8 cellular contexts compared by ENCODE assay signal in genomic region chr1:248839168-248839555, GRCh38. TPM values are rescaled to one million over a fixed set of nuclear protein-coding genes. Genes with fewer than 3 reads are reported as not detected.
DNase-seq lines count a peak whose midpoint lies in the region; ATAC-seq and TF ChIP-seq lines count a peak whose summit lies in the region.

No MANE protein-coding gene starts in this region.

- WGBS in mesodermal cell (ENCODE audit: insufficient coverage in 2 of 2), 2 experiments, result 7 to 15% methylated on average over 6 of the region's 10 CpGs

- H3K36me3 ChIP-seq in right atrium auricular region (no peaks in the 10 kb centered on the region), mesodermal cell (ENCODE audit: control insufficient read depth, insufficient read depth, low read length) (peaks cover 6% of the 10 kb centered on the region), vagina (no peaks in the 10 kb centered on the region)

- no peaks in the 10 kb centered on the region for H3K27me3 Mint-ChIP-seq in MCF 10A (ENCODE audit: insufficient read depth, unreplicated experiment)

- TSS peak; percentile 33 for BruUV-seq in MCF 10A (replicated peaks; lab: Mats Ljungman, UMichigan)

- no peak overlapping the region for H3K27ac Mint-ChIP-seq in MCF 10A (ENCODE audit: low read depth, unreplicated experiment)

- H3K4me1 ChIP-seq in right atrium auricular region, result peaks cover 0 to 54% of the 10 kb centered on the region in 2 donors
- peaks cover 11% of the 10 kb centered on the region for H3K4me1 ChIP-seq in mesodermal cell (ENCODE audit: control insufficient read depth, insufficient read depth, low read length, poor library complexity, severe bottlenecking)
- peaks cover 47% of the 10 kb centered on the region for H3K4me1 ChIP-seq in vagina

- intact Hi-C loops in Right ventricle myocardium superior (cut with DNase I), result loop anchor here (2.0 kb wide), 1 partner anchor 20 kb away; the partner anchor contains the start of gene ZNF692
- intact Hi-C loops in MCF 10A (cut with micrococcal nuclease), result no loop called here
- intact Hi-C loops in vagina (cut with DNase I), result no loop called here

- no peak for TF ChIP-seq CTCF in right atrium auricular region (IDR thresholded peaks at IDR 0.05)
- TF ChIP-seq CTCF in MCF 10A (IDR thresholded peaks at IDR 0.05; ENCODE audit: unreplicated experiment), result no peak
- no peak for TF ChIP-seq CTCF in vagina (IDR thresholded peaks at IDR 0.05)

- no peak for TF ChIP-seq POLR2A in vagina (IDR thresholded peaks at IDR 0.05)

- H3K4me1 Mint-ChIP-seq in MCF 10A (ENCODE audit: insufficient read depth, unreplicated experiment), result peaks cover 20% of the 10 kb centered on the region

- H3K4me3 ChIP-seq in right atrium auricular region (peak overlapping the region; percentile 94 to 96), mesodermal cell (ENCODE audit: extremely low read depth, insufficient read depth, low read length, poor library complexity, severe bottlenecking) (peak overlapping the region; percentile 73), vagina (peak overlapping the region; percentile 87 to 88)

- POLR2A ChIA-PET in MCF 10A (lab: Yijun Ruan, JAX), result interaction anchor here (1.0 to 9.1 kb wide), 8 partner anchors 12 to 142 kb away, joined by 3 to 234 read pairs (median 30); partner anchors contain the start of genes SH3BP5L and ZNF692

- DNase-seq in right atrium auricular region (ENCODE audit: low spot score) (no peak), Right ventricle myocardium superior (no peak), MCF 10A (ENCODE audit: unreplicated experiment) (no peak), vagina (ENCODE audit: extremely low spot score in 2 of 2) (no peak), NCI-H1694 (lab: John Stamatoyannopoulos, UW) (no peak)
- no peak for DNase-seq in activated effector memory CD4-positive, alpha-beta T cell treated with Interleukin-2 at 50 U/mL for 16 hours

- ATAC-seq in Right ventricle myocardium superior (ENCODE audit: poor library complexity) (no peak), HG03045 (IDR thresholded peaks at IDR 0.05; ENCODE audit: unreplicated experiment) (no peak)

- no peak overlapping the region for H3K4me3 Mint-ChIP-seq in MCF 10A (ENCODE audit: unreplicated experiment)

- H3K27me3 ChIP-seq in right atrium auricular region (no peaks in the 10 kb centered on the region), vagina (no peaks in the 10 kb centered on the region)

- H3K9me3 ChIP-seq in right atrium auricular region (no peaks in the 10 kb centered on the region), mesodermal cell (ENCODE audit: control insufficient read depth, low read length) (no peaks in the 10 kb centered on the region), vagina (no peaks in the 10 kb centered on the region)

- H3K36me3 Mint-ChIP-seq in MCF 10A (ENCODE audit: insufficient read depth, unreplicated experiment), result peaks cover under 1% of the 10 kb centered on the region

- H3K9me3 Mint-ChIP-seq in MCF 10A (ENCODE audit: unreplicated experiment), result no peaks in the 10 kb centered on the region

- H3K27ac ChIP-seq in right atrium auricular region, result peak overlapping the region; percentile 100
- H3K27ac ChIP-seq in mesodermal cell (ENCODE audit: low read depth, low read length, severe bottlenecking), result peak overlapping the region; percentile 98
- peak overlapping the region; percentile 99 for H3K27ac ChIP-seq in vagina

- CTCF ChIA-PET in MCF 10A (lab: Yijun Ruan, JAX), result interaction anchor here (0.7 to 5.4 kb wide), 11 partner anchors 11 to 1158 kb away, joined by 3 to 87 read pairs (median 4); partner anchors contain the start of genes SH3BP5L and ZNF692

RNA-seq across cellular contexts. Expression of gene ZNF672, which starts 1.1 kb away (rescaled TPM):
- total RNA-seq in right atrium auricular region (10 to 100 TPM; 55.3 to 59.1 TPM), Right ventricle myocardium superior (41.7 TPM), MCF 10A (2022) (35.8 and 36.2 TPM in 2 replicates), vagina (44.9 TPM)
- polyA plus RNA-seq in mesodermal cell (2013, experiment 1 of 2), result 32.1 TPM
- 27.8 TPM for polyA plus RNA-seq in mesodermal cell (2013, experiment 2 of 2)

RNA-seq across cellular contexts. Expression of gene SH3BP5L, which starts 13.4 kb away (rescaled TPM):
- total RNA-seq in right atrium auricular region, result 10 to 100 TPM; 13.6 to 18.5 TPM
- total RNA-seq in Right ventricle myocardium superior, result 19.8 TPM
- total RNA-seq in MCF 10A (2022), result 31.5 and 34.0 TPM in 2 replicates
- 22.4 TPM for polyA plus RNA-seq in mesodermal cell (2013, experiment 1 of 2)
- 18.5 TPM for polyA plus RNA-seq in mesodermal cell (2013, experiment 2 of 2)
- total RNA-seq in vagina, result 18.7 TPM

RNA-seq across cellular contexts. Expression of gene ZNF692, which starts 19.7 kb away (rescaled TPM):
- total RNA-seq in right atrium auricular region, result 10 to 100 TPM in 1 of 2 donors, 1 to 10 TPM in 1; 9.7 to 11.8 TPM
- 20.4 TPM for total RNA-seq in Right ventricle myocardium superior
- 88.8 and 103 TPM in 2 replicates for total RNA-seq in MCF 10A (2022)
- 45.1 TPM for polyA plus RNA-seq in mesodermal cell (2013, experiment 1 of 2)
- 39.3 TPM for polyA plus RNA-seq in mesodermal cell (2013, experiment 2 of 2)
- 46.7 TPM for total RNA-seq in vagina
